1 cellular context compared by ENCODE assay signal in the genomic region with DNA sequence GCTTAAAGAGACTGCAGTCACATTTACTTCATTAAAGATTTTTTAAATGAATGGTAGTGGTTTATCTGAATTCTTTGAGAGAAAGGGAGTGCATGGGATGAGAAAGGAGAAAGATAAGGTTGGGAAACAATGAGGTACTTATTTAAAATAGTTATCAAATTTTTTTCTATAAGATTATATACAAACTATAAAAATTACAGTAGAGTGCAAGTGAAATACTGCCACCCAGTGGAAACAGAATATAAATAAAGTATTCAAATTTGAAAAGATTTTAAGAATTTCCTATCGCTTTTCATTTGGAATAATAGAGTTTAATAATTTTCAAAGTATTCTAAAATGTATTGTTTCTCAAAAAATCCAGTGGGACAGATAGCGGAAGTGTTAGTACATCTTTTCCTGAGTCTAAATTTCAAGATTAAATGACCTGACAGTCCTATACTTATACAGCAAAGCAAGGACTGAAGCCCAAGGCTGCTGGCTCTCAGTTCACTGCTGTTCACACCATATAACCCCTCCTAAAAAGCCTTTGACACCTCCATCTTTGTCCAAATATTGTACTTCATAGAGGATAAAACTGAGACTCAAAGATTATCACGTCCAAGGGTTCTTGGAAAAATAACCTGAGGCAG.
TF ChIP-seq lines count a peak whose summit lies in the region.

No MANE protein-coding gene starts in this region.

TF ChIP-seq in SK-N-SH, 30 proteins besides CTCF, POLR2A, EP300 and RAD21 (continued from another document):
- TF ChIP-seq, protein P1, sequence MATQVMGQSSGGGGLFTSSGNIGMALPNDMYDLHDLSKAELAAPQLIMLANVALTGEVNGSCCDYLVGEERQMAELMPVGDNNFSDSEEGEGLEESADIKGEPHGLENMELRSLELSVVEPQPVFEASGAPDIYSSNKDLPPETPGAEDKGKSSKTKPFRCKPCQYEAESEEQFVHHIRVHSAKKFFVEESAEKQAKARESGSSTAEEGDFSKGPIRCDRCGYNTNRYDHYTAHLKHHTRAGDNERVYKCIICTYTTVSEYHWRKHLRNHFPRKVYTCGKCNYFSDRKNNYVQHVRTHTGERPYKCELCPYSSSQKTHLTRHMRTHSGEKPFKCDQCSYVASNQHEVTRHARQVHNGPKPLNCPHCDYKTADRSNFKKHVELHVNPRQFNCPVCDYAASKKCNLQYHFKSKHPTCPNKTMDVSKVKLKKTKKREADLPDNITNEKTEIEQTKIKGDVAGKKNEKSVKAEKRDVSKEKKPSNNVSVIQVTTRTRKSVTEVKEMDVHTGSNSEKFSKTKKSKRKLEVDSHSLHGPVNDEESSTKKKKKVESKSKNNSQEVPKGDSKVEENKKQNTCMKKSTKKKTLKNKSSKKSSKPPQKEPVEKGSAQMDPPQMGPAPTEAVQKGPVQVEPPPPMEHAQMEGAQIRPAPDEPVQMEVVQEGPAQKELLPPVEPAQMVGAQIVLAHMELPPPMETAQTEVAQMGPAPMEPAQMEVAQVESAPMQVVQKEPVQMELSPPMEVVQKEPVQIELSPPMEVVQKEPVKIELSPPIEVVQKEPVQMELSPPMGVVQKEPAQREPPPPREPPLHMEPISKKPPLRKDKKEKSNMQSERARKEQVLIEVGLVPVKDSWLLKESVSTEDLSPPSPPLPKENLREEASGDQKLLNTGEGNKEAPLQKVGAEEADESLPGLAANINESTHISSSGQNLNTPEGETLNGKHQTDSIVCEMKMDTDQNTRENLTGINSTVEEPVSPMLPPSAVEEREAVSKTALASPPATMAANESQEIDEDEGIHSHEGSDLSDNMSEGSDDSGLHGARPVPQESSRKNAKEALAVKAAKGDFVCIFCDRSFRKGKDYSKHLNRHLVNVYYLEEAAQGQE (IDR thresholded peaks at IDR 0.05; ENCODE audit: low read depth, low read length), result no peak
- TF ChIP-seq, protein P2, sequence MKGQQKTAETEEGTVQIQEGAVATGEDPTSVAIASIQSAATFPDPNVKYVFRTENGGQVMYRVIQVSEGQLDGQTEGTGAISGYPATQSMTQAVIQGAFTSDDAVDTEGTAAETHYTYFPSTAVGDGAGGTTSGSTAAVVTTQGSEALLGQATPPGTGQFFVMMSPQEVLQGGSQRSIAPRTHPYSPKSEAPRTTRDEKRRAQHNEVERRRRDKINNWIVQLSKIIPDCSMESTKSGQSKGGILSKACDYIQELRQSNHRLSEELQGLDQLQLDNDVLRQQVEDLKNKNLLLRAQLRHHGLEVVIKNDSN (IDR thresholded peaks at IDR 0.05; ENCODE audit: borderline replicate concordance, low read depth), result no peak
- TF ChIP-seq, protein P3, sequence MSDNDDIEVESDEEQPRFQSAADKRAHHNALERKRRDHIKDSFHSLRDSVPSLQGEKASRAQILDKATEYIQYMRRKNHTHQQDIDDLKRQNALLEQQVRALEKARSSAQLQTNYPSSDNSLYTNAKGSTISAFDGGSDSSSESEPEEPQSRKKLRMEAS (IDR thresholded peaks at IDR 0.05; ENCODE audit: low read depth), result no peak
- TF ChIP-seq ELF1 (IDR thresholded peaks at IDR 0.05) (no peak), RXRA (IDR thresholded peaks at IDR 0.05; ENCODE audit: borderline replicate concordance, low read depth) (no peak), TCF12 (IDR thresholded peaks at IDR 0.05) (no peak), CHD2 (IDR thresholded peaks at IDR 0.05; ENCODE audit: low read length, partially characterized antibody) (no peak), SIN3A (IDR thresholded peaks at IDR 0.05; ENCODE audit: borderline replicate concordance, low read depth, low read length) (no peak), TAF1 (IDR thresholded peaks at IDR 0.05; ENCODE audit: borderline replicate concordance, low read depth, low read length) (no peak), ZBTB33 (IDR thresholded peaks at IDR 0.05; ENCODE audit: borderline replicate concordance, low read depth) (no peak)
